ENCODE assay signal across 8 cellular contexts in genomic region chr14:65336191-65336591, GRCh38.
DNase-seq lines count a peak whose midpoint lies in the region; ATAC-seq lines count a peak whose summit lies in the region.

No MANE protein-coding gene starts in this region.

- no peak overlapping the region for H3K4me3 Mint-ChIP-seq in CD4-positive, CD25-positive, alpha-beta regulatory T cell
- H3K4me3 Mint-ChIP-seq in activated CD4-positive, alpha-beta memory T cell treated with anti-CD3 and anti-CD28 coated beads for 36 hours, result peak overlapping the region; percentile 72

- no peak overlapping the region for H2AK5ac ChIP-seq in mesenchymal stem cell (ENCODE audit: low read length, severe bottlenecking)

- no peak overlapping the region for H2BK120ac ChIP-seq in mesenchymal stem cell (ENCODE audit: low read depth, low read length)

- no peak overlapping the region for H2BK5ac ChIP-seq in mesenchymal stem cell (ENCODE audit: low read depth, low read length, poor library complexity, severe bottlenecking)

- ATAC-seq in CD4-positive, CD25-positive, alpha-beta regulatory T cell (ENCODE audit: low read depth in 2 of 2), result peak in 1 of 2 donors; percentile 31
- ATAC-seq in HG02610 (IDR thresholded peaks at IDR 0.05; ENCODE audit: unreplicated experiment) (peak; percentile 85), HG03135 (IDR thresholded peaks at IDR 0.05; ENCODE audit: unreplicated experiment) (no peak), HG03139 (IDR thresholded peaks at IDR 0.05; ENCODE audit: unreplicated experiment) (no peak)

- no peak overlapping the region for H3K23ac ChIP-seq in mesenchymal stem cell (ENCODE audit: low read length in 2 of 2)

- H2BK15ac ChIP-seq in mesenchymal stem cell (ENCODE audit: low read depth, poor library complexity, severe bottlenecking), result no peak overlapping the region

- H3K9ac ChIP-seq in mesenchymal stem cell (ENCODE audit: low read length), result peak overlapping the region; percentile 56

- H3K36me3 Mint-ChIP-seq in CD4-positive, CD25-positive, alpha-beta regulatory T cell, result no peaks in the 10 kb centered on the region
- peaks cover 5% of the 10 kb centered on the region for H3K36me3 Mint-ChIP-seq in activated CD4-positive, alpha-beta memory T cell treated with anti-CD3 and anti-CD28 coated beads for 36 hours

- H3K27me3 Mint-ChIP-seq in CD4-positive, CD25-positive, alpha-beta regulatory T cell, result no peaks in the 10 kb centered on the region
- no peaks in the 10 kb centered on the region for H3K27me3 Mint-ChIP-seq in activated CD4-positive, alpha-beta memory T cell treated with anti-CD3 and anti-CD28 coated beads for 36 hours

- H3K27ac ChIP-seq in CD4-positive, CD25-positive, alpha-beta regulatory T cell (ENCODE audit: insufficient read depth, low read length, poor library complexity, severe bottlenecking), result no peak overlapping the region
- H3K27ac ChIP-seq in mesenchymal stem cell (ENCODE audit: low read length, poor library complexity, severe bottlenecking), result no peak overlapping the region

- no peak overlapping the region for H3K14ac ChIP-seq in mesenchymal stem cell (ENCODE audit: low read length in 2 of 2)

- H3K79me1 ChIP-seq in mesenchymal stem cell (replicated peaks; ENCODE audit: low read length, poor library complexity, severe bottlenecking), result no peaks in the 10 kb centered on the region

- H3K4me2 ChIP-seq in mesenchymal stem cell (ENCODE audit: low read length, poor library complexity, severe bottlenecking), result no peak overlapping the region

- DNase-seq in CD4-positive, CD25-positive, alpha-beta regulatory T cell, result peak in 1 of 3 donors; percentile 83
- peak; percentile 73 for DNase-seq in activated CD4-positive, alpha-beta memory T cell treated with anti-CD3 and anti-CD28 coated beads for 36 hours
- peak; percentile 86 for DNase-seq in mesenchymal stem cell
- DNase-seq in Kasumi-1 (lab: John Stamatoyannopoulos, UW), result no peak
- no peak for DNase-seq in NCI-H2196 (lab: John Stamatoyannopoulos, UW; ENCODE audit: unreplicated experiment)

- H3K9me3 ChIP-seq in CD4-positive, CD25-positive, alpha-beta regulatory T cell (ENCODE audit: control insufficient read depth in 2 of 2, low read length in 2 of 2), result no peaks in the 10 kb centered on the region
- no peaks in the 10 kb centered on the region for H3K9me3 ChIP-seq in mesenchymal stem cell (ENCODE audit: control insufficient read depth, low read length)

- H3K9me3 Mint-ChIP-seq in CD4-positive, CD25-positive, alpha-beta regulatory T cell, result peaks cover 0 to 2% (median 0%) of the 10 kb centered on the region in 7 donors
- H3K9me3 Mint-ChIP-seq in activated CD4-positive, alpha-beta memory T cell treated with anti-CD3 and anti-CD28 coated beads for 36 hours, result no peaks in the 10 kb centered on the region

- CTCF ChIA-PET in activated CD4-positive, alpha-beta memory T cell treated with anti-CD3 and anti-CD28 coated beads for 36 hours (lab: Charles Lee), result interaction anchor here (1.7 to 4.5 kb wide), 2 partner anchors 49 to 76 kb away, joined by 6 to 19 read pairs; partner anchors contain the start of gene FUT8

- no peak overlapping the region for H4K8ac ChIP-seq in mesenchymal stem cell (ENCODE audit: low read length)

- intact Hi-C loops in activated CD4-positive, alpha-beta memory T cell treated with anti-CD3 and anti-CD28 coated beads for 36 hours (cut with micrococcal nuclease), result loop anchor here (1.0 kb wide), 6 partner anchors 20 to 349 kb away; partner anchors contain the start of gene FUT8

- H2BK12ac ChIP-seq in mesenchymal stem cell (ENCODE audit: low read length in 2 of 2), result peak overlapping the region in 1 of 2 experiments; percentile 46

- no peak overlapping the region for H4K91ac ChIP-seq in mesenchymal stem cell (ENCODE audit: low read length)

- POLR2A ChIA-PET in activated CD4-positive, alpha-beta memory T cell treated with anti-CD3 and anti-CD28 coated beads for 36 hours (lab: Charles Lee), result interaction anchor here (1.0 to 2.1 kb wide), 5 partner anchors 15 to 130 kb away, joined by 3 to 9 read pairs (median 4); no protein-coding TSS in a partner anchor

- H3K27me3 ChIP-seq in CD4-positive, CD25-positive, alpha-beta regulatory T cell (ENCODE audit: control insufficient read depth, insufficient read depth, low read length), result no peaks in the 10 kb centered on the region
- no peaks in the 10 kb centered on the region for H3K27me3 ChIP-seq in mesenchymal stem cell (ENCODE audit: control insufficient read depth in 1 of 2, insufficient read depth in 1 of 2, low read length in 2 of 2)

- no peaks in the 10 kb centered on the region for H3K4me1 ChIP-seq in CD4-positive, CD25-positive, alpha-beta regulatory T cell (ENCODE audit: control insufficient read depth, insufficient read depth, low read length, poor library complexity, severe bottlenecking)
- H3K4me1 ChIP-seq in mesenchymal stem cell (ENCODE audit: control insufficient read depth, insufficient read depth, low read depth, low read length), result no peaks in the 10 kb centered on the region

- H3K4me3 ChIP-seq in CD4-positive, CD25-positive, alpha-beta regulatory T cell (ENCODE audit: low read depth, low read length), result no peak overlapping the region
- H3K4me3 ChIP-seq in mesenchymal stem cell (ENCODE audit: insufficient read depth in 1 of 2, low read depth in 1 of 2, low read length in 2 of 2), result peak overlapping the region in 1 of 2 experiments; percentile 34

- H3K4ac ChIP-seq in mesenchymal stem cell (ENCODE audit: low read depth in 1 of 2, low read length in 2 of 2), result peak overlapping the region in 1 of 2 experiments; percentile 13

- H3K4me1 Mint-ChIP-seq in CD4-positive, CD25-positive, alpha-beta regulatory T cell, result peaks cover 4 to 8% (median 4%) of the 10 kb centered on the region in 4 donors
- peaks cover 44% of the 10 kb centered on the region for H3K4me1 Mint-ChIP-seq in activated CD4-positive, alpha-beta memory T cell treated with anti-CD3 and anti-CD28 coated beads for 36 hours (ENCODE audit: low read depth)

- WGBS in mesenchymal stem cell, result 5% methylated on average over 2 of the region's 2 CpGs

- H3K36me3 ChIP-seq in CD4-positive, CD25-positive, alpha-beta regulatory T cell (ENCODE audit: control insufficient read depth, insufficient read depth, low read length), result no peaks in the 10 kb centered on the region
- H3K36me3 ChIP-seq in mesenchymal stem cell (ENCODE audit: control insufficient read depth in 1 of 2, insufficient read depth in 2 of 2, low read depth in 1 of 2, low read length in 2 of 2), result no peaks in the 10 kb centered on the region

- peak overlapping the region; percentile 0 to 8 (median 2) for H3K27ac Mint-ChIP-seq in CD4-positive, CD25-positive, alpha-beta regulatory T cell
- H3K27ac Mint-ChIP-seq in activated CD4-positive, alpha-beta memory T cell treated with anti-CD3 and anti-CD28 coated beads for 36 hours, result peak overlapping the region; percentile 90

- H2AFZ ChIP-seq in mesenchymal stem cell (ENCODE audit: low read depth, low read length), result no peak overlapping the region

- peak overlapping the region; percentile 0 to 52 for H3K18ac ChIP-seq in mesenchymal stem cell (ENCODE audit: low read depth in 1 of 2, low read length in 2 of 2)

Comparison
In these comparisons a context has a peak if more than half of its experiments do, and no peak if none do; other contexts are left out.
1. DNase-seq: peak in activated CD4-positive, alpha-beta memory T cell treated with anti-CD3 and anti-CD28 coated beads for 36 hours (single experiment) and mesenchymal stem cell (single experiment); none in Kasumi-1 (0 of 2) and NCI-H2196 (single experiment).